Comparison of ENCODE assay signal across 1 cellular context in the genomic region with DNA sequence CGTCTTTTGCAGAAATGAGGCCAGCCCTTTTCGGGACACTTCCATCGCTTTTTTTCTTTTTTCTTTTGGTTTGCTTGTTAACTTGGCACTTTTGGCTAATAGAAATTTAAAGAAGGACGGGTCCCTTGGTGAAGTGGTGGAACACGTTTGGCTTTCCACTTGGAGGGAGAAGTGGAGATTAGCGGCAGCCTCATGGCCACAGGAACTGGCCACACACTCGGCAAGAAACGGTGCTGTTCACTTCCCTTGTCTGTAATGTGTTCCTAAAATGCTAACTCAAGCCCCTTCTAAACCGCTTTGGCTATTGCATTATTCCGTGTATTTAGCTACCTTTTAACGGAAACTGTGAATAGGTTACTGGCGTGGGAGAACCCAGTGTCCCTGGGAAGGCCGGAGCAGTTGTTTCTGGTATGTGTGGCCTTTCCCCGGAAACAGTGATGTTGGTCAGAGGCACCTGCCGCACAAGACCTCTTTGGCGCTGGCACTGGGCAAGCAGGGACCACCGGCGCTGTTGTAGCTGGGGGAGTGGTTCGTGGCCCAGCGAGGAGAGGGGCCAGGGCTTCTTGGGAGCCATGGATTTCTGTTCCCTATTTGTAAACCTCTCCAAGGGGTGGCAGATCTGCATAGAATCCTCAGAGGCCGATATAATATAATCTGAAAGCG.
TF ChIP-seq lines count a peak whose summit lies in the region.

No MANE protein-coding gene starts in this region.

TF ChIP-seq in HepG2, 621 proteins besides CTCF, POLR2A, EP300 and RAD21 (continued from another document):
- TF ChIP-seq, protein P1, sequence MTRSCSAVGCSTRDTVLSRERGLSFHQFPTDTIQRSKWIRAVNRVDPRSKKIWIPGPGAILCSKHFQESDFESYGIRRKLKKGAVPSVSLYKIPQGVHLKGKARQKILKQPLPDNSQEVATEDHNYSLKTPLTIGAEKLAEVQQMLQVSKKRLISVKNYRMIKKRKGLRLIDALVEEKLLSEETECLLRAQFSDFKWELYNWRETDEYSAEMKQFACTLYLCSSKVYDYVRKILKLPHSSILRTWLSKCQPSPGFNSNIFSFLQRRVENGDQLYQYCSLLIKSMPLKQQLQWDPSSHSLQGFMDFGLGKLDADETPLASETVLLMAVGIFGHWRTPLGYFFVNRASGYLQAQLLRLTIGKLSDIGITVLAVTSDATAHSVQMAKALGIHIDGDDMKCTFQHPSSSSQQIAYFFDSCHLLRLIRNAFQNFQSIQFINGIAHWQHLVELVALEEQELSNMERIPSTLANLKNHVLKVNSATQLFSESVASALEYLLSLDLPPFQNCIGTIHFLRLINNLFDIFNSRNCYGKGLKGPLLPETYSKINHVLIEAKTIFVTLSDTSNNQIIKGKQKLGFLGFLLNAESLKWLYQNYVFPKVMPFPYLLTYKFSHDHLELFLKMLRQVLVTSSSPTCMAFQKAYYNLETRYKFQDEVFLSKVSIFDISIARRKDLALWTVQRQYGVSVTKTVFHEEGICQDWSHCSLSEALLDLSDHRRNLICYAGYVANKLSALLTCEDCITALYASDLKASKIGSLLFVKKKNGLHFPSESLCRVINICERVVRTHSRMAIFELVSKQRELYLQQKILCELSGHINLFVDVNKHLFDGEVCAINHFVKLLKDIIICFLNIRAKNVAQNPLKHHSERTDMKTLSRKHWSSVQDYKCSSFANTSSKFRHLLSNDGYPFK (CRISPR knock-in tag; IDR thresholded peaks at IDR 0.05; ENCODE audit: borderline replicate concordance) = 0 out of 2 replicates have a peak, but pooled peaks have one; percentile 28
- TF ChIP-seq ZBTB21 (CRISPR knock-in tag; IDR thresholded peaks at IDR 0.05) (no peak), NFKBIZ (CRISPR knock-in tag; IDR thresholded peaks at IDR 0.05) (no peak), HOXA3 (CRISPR knock-in tag; IDR thresholded peaks at IDR 0.05) (no peak), KDM5B (CRISPR knock-in tag; IDR thresholded peaks at IDR 0.05; ENCODE audit: borderline replicate concordance) (peak; percentile 27; the same call in 1 of the 2 replicates), HNRNPLL (IDR thresholded peaks at IDR 0.05; ENCODE audit: low read depth, low read length, poor library complexity, severe bottlenecking) (peak; percentile 16), CEBPB (IDR thresholded peaks at IDR 0.05; ENCODE audit: borderline replicate concordance, low read depth, low read length) (no peak), ZNF235 (CRISPR knock-in tag; IDR thresholded peaks at IDR 0.05; ENCODE audit: borderline replicate concordance) (0 out of 2 replicates have a peak, but pooled peaks have one; percentile 39), ZNF546 (CRISPR knock-in tag; conservative IDR thresholded peaks at IDR 0.05) (no peak), ZNF547 (CRISPR knock-in tag; IDR thresholded peaks at IDR 0.05) (no peak), ZBTB7B (CRISPR knock-in tag; IDR thresholded peaks at IDR 0.05) (peak; percentile 35; the same call in 1 of the 2 replicates), ZNF501 (CRISPR knock-in tag; IDR thresholded peaks at IDR 0.05) (0 out of 2 replicates have a peak, but pooled peaks have one; percentile 46), EZH2 (conservative IDR thresholded peaks at IDR 0.05; ENCODE audit: low read depth, low read length) (peak; percentile 99), ZNF776 (CRISPR knock-in tag; IDR thresholded peaks at IDR 0.05) (0 out of 2 replicates have a peak, but pooled peaks have one; percentile 63)
